In the genomic region with DNA sequence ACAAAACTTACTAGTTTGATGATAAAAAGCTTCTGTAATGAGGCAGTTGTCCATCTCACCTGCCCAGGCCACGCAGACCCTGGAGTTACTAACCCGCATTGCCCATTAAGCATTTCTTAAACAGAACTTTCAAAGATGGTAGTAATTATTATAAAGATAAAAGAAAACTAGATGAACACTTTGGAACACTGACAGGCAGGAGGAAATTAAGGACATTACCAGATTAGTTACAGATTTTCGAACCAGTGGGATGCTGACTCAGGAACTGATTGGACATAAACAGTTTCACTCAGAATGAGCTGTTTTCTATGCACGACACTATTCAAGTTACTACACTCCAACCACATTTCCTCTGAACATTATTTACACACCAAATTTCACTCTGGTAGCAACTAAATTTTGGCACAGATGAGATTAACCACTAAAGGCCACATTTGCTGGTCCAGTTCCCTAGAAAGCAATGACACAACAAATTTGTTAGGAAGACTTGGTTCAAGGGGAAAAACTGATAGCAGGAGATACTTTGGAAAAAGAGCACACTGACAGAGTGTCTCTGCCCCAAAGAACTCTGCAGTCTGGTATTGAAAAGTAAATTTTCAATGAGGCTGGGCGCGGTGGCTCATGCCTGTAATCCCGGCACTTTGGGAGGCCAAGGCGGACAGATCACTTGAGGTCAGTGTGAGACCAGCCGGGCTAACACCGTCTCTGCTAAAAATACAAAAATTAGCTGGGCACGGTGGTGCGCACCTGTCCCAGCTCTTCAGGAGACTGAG, we compare ENCODE assay signal across 1 cellular context.
TF ChIP-seq lines count a peak whose summit lies in the region.

No MANE protein-coding gene starts in this region.

TF ChIP-seq in HepG2, 621 proteins besides CTCF, POLR2A, EP300 and RAD21 (continued from another document and continues in another):
- TF ChIP-seq, protein P1, sequence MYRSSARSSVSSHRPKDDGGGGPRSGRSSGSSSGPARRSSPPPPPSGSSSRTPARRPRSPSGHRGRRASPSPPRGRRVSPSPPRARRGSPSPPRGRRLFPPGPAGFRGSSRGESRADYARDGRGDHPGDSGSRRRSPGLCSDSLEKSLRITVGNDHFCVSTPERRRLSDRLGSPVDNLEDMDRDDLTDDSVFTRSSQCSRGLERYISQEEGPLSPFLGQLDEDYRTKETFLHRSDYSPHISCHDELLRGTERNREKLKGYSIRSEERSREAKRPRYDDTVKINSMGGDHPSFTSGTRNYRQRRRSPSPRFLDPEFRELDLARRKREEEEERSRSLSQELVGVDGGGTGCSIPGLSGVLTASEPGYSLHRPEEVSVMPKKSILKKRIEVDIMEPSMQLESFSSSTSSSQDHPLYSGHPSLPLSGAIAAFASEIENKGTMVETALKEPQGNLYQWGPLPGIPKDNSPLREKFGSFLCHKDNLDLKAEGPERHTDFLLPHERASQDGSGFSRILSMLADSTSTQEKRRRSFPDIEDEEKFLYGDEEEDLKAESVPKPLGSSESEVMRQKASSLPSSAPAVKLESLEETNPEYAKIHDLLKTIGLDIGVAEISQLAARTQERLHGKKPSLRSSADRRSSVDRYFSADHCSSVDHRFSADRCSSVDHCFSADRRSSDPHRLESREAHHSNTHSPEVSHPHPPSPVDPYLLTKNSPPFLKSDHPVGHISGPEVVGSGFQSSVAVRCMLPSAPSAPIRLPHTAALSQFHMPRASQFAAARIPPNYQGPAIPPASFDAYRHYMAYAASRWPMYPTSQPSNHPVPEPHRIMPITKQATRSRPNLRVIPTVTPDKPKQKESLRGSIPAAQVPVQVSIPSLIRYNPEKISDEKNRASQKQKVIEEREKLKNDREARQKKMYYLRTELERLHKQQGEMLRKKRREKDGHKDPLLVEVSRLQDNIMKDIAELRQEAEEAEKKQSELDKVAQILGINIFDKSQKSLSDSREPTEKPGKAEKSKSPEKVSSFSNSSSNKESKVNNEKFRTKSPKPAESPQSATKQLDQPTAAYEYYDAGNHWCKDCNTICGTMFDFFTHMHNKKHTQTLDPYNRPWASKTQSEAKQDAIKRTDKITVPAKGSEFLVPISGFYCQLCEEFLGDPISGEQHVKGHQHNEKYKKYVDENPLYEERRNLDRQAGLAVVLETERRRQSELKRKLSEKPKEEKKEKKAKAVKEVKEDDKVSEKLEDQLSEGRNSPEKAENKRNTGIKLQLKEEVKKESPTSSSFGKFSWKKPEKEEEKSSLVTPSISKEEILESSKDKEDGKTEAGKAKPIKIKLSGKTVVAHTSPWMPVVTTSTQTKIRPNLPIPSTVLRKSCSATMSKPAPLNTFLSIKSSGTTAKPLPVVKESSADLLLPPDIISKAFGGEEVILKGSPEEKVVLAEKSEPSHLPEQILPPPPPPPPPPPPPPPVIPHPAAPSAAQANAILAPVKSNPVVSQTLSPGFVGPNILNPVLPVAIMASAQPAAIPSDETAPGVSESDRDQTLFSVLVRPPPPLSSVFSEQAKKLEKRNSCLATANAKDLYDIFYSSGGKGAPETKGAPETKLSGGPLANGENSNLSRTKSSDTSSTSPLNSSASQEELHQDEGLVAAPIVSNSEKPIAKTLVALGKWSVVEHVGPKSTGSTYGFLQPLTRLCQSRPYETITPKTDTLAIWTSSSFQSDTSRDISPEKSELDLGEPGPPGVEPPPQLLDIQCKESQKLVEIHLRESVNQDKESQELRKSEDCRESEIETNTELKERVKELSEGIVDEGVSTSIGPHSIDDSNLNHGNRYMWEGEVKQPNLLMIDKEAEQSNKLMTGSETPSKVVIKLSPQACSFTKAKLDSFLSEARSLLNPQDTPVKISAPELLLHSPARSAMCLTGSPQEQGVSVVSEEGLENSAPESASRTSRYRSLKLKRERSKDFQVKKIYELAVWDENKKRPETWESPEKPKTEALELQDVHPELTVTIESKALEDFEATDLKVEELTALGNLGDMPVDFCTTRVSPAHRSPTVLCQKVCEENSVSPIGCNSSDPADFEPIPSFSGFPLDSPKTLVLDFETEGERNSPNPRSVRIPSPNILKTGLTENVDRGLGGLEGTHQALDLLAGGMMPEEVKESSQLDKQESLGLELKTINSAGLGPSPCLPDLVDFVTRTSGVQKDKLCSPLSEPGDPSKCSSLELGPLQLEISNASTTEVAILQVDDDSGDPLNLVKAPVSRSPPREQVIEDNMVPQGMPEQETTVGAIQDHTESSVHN (CRISPR knock-in tag; IDR thresholded peaks at IDR 0.05) = no peak
- 0 out of 2 replicates have a peak, but pooled peaks have one; percentile 6 for TF ChIP-seq HMG20A (CRISPR knock-in tag; IDR thresholded peaks at IDR 0.05; ENCODE audit: borderline replicate concordance)
- no peak for TF ChIP-seq DNMT1 (CRISPR knock-in tag; IDR thresholded peaks at IDR 0.05)
- no peak for TF ChIP-seq HCFC1 (IDR thresholded peaks at IDR 0.05; ENCODE audit: low read depth, low read length)
- TF ChIP-seq KDM4B (CRISPR knock-in tag; IDR thresholded peaks at IDR 0.05) = no peak
- no peak for TF ChIP-seq ZNF552 (CRISPR knock-in tag; IDR thresholded peaks at IDR 0.05; ENCODE audit: borderline replicate concordance)
- TF ChIP-seq, protein P2, sequence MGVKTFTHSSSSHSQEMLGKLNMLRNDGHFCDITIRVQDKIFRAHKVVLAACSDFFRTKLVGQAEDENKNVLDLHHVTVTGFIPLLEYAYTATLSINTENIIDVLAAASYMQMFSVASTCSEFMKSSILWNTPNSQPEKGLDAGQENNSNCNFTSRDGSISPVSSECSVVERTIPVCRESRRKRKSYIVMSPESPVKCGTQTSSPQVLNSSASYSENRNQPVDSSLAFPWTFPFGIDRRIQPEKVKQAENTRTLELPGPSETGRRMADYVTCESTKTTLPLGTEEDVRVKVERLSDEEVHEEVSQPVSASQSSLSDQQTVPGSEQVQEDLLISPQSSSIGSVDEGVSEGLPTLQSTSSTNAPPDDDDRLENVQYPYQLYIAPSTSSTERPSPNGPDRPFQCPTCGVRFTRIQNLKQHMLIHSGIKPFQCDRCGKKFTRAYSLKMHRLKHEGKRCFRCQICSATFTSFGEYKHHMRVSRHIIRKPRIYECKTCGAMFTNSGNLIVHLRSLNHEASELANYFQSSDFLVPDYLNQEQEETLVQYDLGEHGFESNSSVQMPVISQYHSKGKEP (CRISPR knock-in tag; IDR thresholded peaks at IDR 0.05) = no peak
- peak; percentile 98 for TF ChIP-seq SRSF4 (IDR thresholded peaks at IDR 0.05; ENCODE audit: low read depth, low read length, poor library complexity, severe bottlenecking)
- TF ChIP-seq, protein P3, sequence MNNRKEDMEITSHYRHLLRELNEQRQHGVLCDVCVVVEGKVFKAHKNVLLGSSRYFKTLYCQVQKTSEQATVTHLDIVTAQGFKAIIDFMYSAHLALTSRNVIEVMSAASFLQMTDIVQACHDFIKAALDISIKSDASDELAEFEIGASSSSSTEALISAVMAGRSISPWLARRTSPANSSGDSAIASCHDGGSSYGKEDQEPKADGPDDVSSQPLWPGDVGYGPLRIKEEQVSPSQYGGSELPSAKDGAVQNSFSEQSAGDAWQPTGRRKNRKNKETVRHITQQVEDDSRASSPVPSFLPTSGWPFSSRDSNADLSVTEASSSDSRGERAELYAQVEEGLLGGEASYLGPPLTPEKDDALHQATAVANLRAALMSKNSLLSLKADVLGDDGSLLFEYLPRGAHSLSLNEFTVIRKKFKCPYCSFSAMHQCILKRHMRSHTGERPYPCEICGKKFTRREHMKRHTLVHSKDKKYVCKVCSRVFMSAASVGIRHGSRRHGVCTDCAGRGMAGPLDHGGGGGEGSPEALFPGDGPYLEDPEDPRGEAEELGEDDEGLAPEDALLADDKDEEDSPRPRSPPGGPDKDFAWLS (CRISPR knock-in tag; IDR thresholded peaks at IDR 0.05; ENCODE audit: borderline replicate concordance) = no peak
- TF ChIP-seq JARID2 (CRISPR knock-in tag; IDR thresholded peaks at IDR 0.05; ENCODE audit: insufficient replicate concordance) = no peak
- peak; percentile 74 for TF ChIP-seq ZNF605 (CRISPR knock-in tag; IDR thresholded peaks at IDR 0.05)
- TF ChIP-seq DR1 (CRISPR knock-in tag; IDR thresholded peaks at IDR 0.05) = peak; percentile 25; the same call in 1 of the 2 replicates
- TF ChIP-seq, protein P4, sequence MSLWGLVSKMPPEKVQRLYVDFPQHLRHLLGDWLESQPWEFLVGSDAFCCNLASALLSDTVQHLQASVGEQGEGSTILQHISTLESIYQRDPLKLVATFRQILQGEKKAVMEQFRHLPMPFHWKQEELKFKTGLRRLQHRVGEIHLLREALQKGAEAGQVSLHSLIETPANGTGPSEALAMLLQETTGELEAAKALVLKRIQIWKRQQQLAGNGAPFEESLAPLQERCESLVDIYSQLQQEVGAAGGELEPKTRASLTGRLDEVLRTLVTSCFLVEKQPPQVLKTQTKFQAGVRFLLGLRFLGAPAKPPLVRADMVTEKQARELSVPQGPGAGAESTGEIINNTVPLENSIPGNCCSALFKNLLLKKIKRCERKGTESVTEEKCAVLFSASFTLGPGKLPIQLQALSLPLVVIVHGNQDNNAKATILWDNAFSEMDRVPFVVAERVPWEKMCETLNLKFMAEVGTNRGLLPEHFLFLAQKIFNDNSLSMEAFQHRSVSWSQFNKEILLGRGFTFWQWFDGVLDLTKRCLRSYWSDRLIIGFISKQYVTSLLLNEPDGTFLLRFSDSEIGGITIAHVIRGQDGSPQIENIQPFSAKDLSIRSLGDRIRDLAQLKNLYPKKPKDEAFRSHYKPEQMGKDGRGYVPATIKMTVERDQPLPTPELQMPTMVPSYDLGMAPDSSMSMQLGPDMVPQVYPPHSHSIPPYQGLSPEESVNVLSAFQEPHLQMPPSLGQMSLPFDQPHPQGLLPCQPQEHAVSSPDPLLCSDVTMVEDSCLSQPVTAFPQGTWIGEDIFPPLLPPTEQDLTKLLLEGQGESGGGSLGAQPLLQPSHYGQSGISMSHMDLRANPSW (CRISPR knock-in tag; IDR thresholded peaks at IDR 0.05; ENCODE audit: borderline replicate concordance) = no peak
- no peak for TF ChIP-seq MYNN (CRISPR knock-in tag; IDR thresholded peaks at IDR 0.05; ENCODE audit: low read depth)
- TF ChIP-seq ZFP62 (CRISPR knock-in tag; IDR thresholded peaks at IDR 0.05) = no peak
- TF ChIP-seq ZSCAN29 (CRISPR knock-in tag; conservative IDR thresholded peaks at IDR 0.05) = no peak
- TF ChIP-seq, protein P5, sequence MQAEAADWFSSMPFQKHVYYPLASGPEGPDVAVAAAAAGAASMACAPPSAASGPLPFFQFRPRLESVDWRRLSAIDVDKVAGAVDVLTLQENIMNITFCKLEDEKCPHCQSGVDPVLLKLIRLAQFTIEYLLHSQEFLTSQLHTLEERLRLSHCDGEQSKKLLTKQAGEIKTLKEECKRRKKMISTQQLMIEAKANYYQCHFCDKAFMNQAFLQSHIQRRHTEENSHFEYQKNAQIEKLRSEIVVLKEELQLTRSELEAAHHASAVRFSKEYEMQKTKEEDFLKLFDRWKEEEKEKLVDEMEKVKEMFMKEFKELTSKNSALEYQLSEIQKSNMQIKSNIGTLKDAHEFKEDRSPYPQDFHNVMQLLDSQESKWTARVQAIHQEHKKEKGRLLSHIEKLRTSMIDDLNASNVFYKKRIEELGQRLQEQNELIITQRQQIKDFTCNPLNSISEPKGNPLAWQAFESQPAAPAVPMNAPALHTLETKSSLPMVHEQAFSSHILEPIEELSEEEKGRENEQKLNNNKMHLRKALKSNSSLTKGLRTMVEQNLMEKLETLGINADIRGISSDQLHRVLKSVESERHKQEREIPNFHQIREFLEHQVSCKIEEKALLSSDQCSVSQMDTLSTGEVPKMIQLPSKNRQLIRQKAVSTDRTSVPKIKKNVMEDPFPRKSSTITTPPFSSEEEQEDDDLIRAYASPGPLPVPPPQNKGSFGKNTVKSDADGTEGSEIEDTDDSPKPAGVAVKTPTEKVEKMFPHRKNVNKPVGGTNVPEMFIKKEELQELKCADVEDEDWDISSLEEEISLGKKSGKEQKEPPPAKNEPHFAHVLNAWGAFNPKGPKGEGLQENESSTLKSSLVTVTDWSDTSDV (CRISPR knock-in tag; IDR thresholded peaks at IDR 0.05) = no peak
- TF ChIP-seq ZNF329 (CRISPR knock-in tag; IDR thresholded peaks at IDR 0.05; ENCODE audit: low read depth) = no peak
- peak; percentile 76 for TF ChIP-seq POLR2G (IDR thresholded peaks at IDR 0.05; ENCODE audit: low read depth, low read length)
- TF ChIP-seq MEIS1 (CRISPR knock-in tag; IDR thresholded peaks at IDR 0.05; ENCODE audit: borderline replicate concordance) = no peak
- no peak for TF ChIP-seq ZFP36 (IDR thresholded peaks at IDR 0.05; ENCODE audit: borderline replicate concordance, low read depth, low read length, partially characterized antibody)
- TF ChIP-seq ZNF737 (CRISPR knock-in tag; IDR thresholded peaks at IDR 0.05; ENCODE audit: borderline replicate concordance) = no peak
- 0 out of 2 replicates have a peak, but pooled peaks have one; percentile 68 for TF ChIP-seq ZNF101 (CRISPR knock-in tag; IDR thresholded peaks at IDR 0.05; ENCODE audit: borderline replicate concordance, low read depth)
- TF ChIP-seq ZNF256 (CRISPR knock-in tag; conservative IDR thresholded peaks at IDR 0.05) = 0 out of 2 replicates have a peak, but pooled peaks have one; percentile 60
- no peak for TF ChIP-seq SIX1 (CRISPR knock-in tag; IDR thresholded peaks at IDR 0.05; ENCODE audit: borderline replicate concordance)
- TF ChIP-seq, protein P6, sequence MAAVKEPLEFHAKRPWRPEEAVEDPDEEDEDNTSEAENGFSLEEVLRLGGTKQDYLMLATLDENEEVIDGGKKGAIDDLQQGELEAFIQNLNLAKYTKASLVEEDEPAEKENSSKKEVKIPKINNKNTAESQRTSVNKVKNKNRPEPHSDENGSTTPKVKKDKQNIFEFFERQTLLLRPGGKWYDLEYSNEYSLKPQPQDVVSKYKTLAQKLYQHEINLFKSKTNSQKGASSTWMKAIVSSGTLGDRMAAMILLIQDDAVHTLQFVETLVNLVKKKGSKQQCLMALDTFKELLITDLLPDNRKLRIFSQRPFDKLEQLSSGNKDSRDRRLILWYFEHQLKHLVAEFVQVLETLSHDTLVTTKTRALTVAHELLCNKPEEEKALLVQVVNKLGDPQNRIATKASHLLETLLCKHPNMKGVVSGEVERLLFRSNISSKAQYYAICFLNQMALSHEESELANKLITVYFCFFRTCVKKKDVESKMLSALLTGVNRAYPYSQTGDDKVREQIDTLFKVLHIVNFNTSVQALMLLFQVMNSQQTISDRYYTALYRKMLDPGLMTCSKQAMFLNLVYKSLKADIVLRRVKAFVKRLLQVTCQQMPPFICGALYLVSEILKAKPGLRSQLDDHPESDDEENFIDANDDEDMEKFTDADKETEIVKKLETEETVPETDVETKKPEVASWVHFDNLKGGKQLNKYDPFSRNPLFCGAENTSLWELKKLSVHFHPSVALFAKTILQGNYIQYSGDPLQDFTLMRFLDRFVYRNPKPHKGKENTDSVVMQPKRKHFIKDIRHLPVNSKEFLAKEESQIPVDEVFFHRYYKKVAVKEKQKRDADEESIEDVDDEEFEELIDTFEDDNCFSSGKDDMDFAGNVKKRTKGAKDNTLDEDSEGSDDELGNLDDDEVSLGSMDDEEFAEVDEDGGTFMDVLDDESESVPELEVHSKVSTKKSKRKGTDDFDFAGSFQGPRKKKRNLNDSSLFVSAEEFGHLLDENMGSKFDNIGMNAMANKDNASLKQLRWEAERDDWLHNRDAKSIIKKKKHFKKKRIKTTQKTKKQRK (IDR thresholded peaks at IDR 0.05; ENCODE audit: low read length) = no peak
- TF ChIP-seq HES4 (CRISPR knock-in tag; IDR thresholded peaks at IDR 0.05; ENCODE audit: borderline replicate concordance) = no peak
- no peak for TF ChIP-seq ZFP82 (CRISPR knock-in tag; IDR thresholded peaks at IDR 0.05; ENCODE audit: borderline replicate concordance)
- no peak; the same call in 1 of the 2 replicates for TF ChIP-seq FOXA3 (CRISPR knock-in tag; IDR thresholded peaks at IDR 0.05)
- no peak for TF ChIP-seq TAF1 (CRISPR knock-in tag; IDR thresholded peaks at IDR 0.05)
- TF ChIP-seq ZNF709 (CRISPR knock-in tag; IDR thresholded peaks at IDR 0.05) = no peak
- peak; percentile 12; the same call in 1 of the 2 replicates for TF ChIP-seq NFKBIZ (CRISPR knock-in tag; IDR thresholded peaks at IDR 0.05)
- TF ChIP-seq ZNF678 (CRISPR knock-in tag; IDR thresholded peaks at IDR 0.05) = no peak
- no peak for TF ChIP-seq PHB2 (IDR thresholded peaks at IDR 0.05; ENCODE audit: partially characterized antibody)
